In the genomic region with DNA sequence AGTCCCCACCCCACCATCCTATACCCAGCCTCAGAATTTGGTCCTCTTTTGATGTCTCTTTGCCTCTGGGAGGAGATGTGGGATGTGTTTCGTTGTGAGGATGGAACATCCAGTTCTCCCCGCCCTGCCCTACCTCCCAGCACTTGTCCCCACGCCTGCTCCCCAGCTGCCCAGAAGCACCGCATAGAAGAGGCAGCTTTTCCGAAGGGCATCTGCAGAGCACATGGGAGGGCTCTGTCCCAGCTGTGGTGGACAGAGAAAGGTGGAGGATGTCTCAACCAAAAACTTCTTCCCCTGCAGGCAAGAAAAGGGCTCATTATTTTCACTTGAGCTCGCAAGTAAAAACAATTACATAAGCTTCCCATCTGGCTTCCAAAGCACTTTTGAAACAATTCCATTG, we compare ENCODE assay signal across 16 cellular contexts.
"Had no signal": no experiment of that assay in that cellular context is flagged by ENCODE, and none has a peak within 500 bp of the region (broad histone marks: within the 10 kb centered on the region; RNA-seq: fewer than 3 reads in every experiment).

No MANE protein-coding gene starts in this region.

- H3K4me3 ChIP-seq: gastrocnemius medialis, left lung, psoas muscle, testis had no signal

- H3K36me3 ChIP-seq: gastrocnemius medialis, left lung, WERI-Rb-1 had no signal

- H3K27me3 Mint-ChIP-seq: activated naive CD4-positive, alpha-beta T cell treated with anti-CD3 and anti-CD28 coated beads, Interleukin-2, amount 50 U/mL, for 24 hours; type B pancreatic cell had no signal

- H3K4me1 ChIP-seq: gastrocnemius medialis, left lung, psoas muscle, testis had no signal

- H3K27me3 ChIP-seq: gastrocnemius medialis, left lung, testis had no signal

- DNase-seq: activated CD4-positive, alpha-beta T cell treated with anti-CD3 and anti-CD28 coated beads, Interleukin-2, amount 50 U/mL, for 4 hours; activated gamma-delta T cell; endodermal cell; gastrocnemius medialis; left lung; nephron progenitor cell; psoas muscle; right cardiac atrium; stimulated activated CD4-positive, alpha-beta T cell treated with anti-CD3 and anti-CD28 coated beads, Interleukin-2, amount 100 ng/mL, for 24 hours; stimulated activated naive CD8-positive, alpha-beta T cell treated with anti-CD3 and anti-CD28 coated beads, Interleukin-15, Interleukin-2, amounts not matched to agents 100 U/mL and 50 U/mL, for 24 hours; SW 1271; testis; WERI-Rb-1 had no signal

- H3K4me1 Mint-ChIP-seq: activated naive CD4-positive, alpha-beta T cell treated with anti-CD3 and anti-CD28 coated beads, Interleukin-2, amount 50 U/mL, for 24 hours; mesothelial cell of epicardium had no signal

- H3K9me3 ChIP-seq: gastrocnemius medialis, left lung, psoas muscle, testis had no signal

- H3K27ac ChIP-seq: gastrocnemius medialis, left lung, psoas muscle, testis, WERI-Rb-1 had no signal

- H3K27ac Mint-ChIP-seq: activated naive CD4-positive, alpha-beta T cell treated with anti-CD3 and anti-CD28 coated beads, Interleukin-2, amount 50 U/mL, for 24 hours; endodermal cell; mesothelial cell of epicardium; type B pancreatic cell had no signal

- H3K4me3 Mint-ChIP-seq: activated naive CD4-positive, alpha-beta T cell treated with anti-CD3 and anti-CD28 coated beads, Interleukin-2, amount 50 U/mL, for 24 hours; endodermal cell; mesothelial cell of epicardium; nephron progenitor cell; type B pancreatic cell had no signal

- ATAC-seq: gastrocnemius medialis; left lung; psoas muscle; right cardiac atrium; stimulated activated naive CD8-positive, alpha-beta T cell treated with anti-CD3 and anti-CD28 coated beads, Interleukin-15, Interleukin-2, amounts not matched to agents 100 U/mL and 50 U/mL, for 24 hours had no signal

- H3K36me3 Mint-ChIP-seq: activated naive CD4-positive, alpha-beta T cell treated with anti-CD3 and anti-CD28 coated beads, Interleukin-2, amount 50 U/mL, for 24 hours; mesothelial cell of epicardium; type B pancreatic cell had no signal

- H3K9me3 Mint-ChIP-seq: activated naive CD4-positive, alpha-beta T cell treated with anti-CD3 and anti-CD28 coated beads, Interleukin-2, amount 50 U/mL, for 24 hours; mesothelial cell of epicardium; type B pancreatic cell had no signal
